8 cellular contexts compared by ENCODE assay signal in genomic region chr17:17751489-17751995, GRCh38.
DNase-seq lines count a peak whose midpoint lies in the region; ATAC-seq and TF ChIP-seq lines count a peak whose summit lies in the region.

No MANE protein-coding gene starts in this region.

- H3K9ac ChIP-seq in HUES48 (ENCODE audit: low read depth, low read length) = no peak overlapping the region

- H3K4me3 ChIP-seq in HUES48 (ENCODE audit: low read depth, low read length) = peak overlapping the region; percentile 31; the same call in 1 of the 2 replicates
- peak overlapping the region; percentile 39 for H3K4me3 ChIP-seq in fibroblast of villous mesenchyme (ENCODE audit: low read depth, low read length)
- no peak overlapping the region for H3K4me3 ChIP-seq in H7 (ENCODE audit: insufficient read depth, low read depth, low read length)

- H3K4me1 Mint-ChIP-seq in activated CD8-positive, alpha-beta memory T cell treated with anti-CD3 and anti-CD28 coated beads, Interleukin-2, amount 10 ng/mL, durations not matched to agents 7 days and 5 days = peaks cover 56% of the 10 kb centered on the region
- H3K4me1 Mint-ChIP-seq in stimulated activated memory B cell treated with anti-CD40 and anti-IgM and Interleukin-4, amounts not matched to agents 10 μg/mL and 1 μg/mL and 100 μg/mL, for 72 hours = peaks cover 84% of the 10 kb centered on the region

- peak overlapping the region; percentile 93 for H3K27ac Mint-ChIP-seq in activated CD8-positive, alpha-beta memory T cell treated with anti-CD3 and anti-CD28 coated beads, Interleukin-2, amount 10 ng/mL, durations not matched to agents 7 days and 5 days
- peak overlapping the region; percentile 92 for H3K27ac Mint-ChIP-seq in stimulated activated memory B cell treated with anti-CD40 and anti-IgM and Interleukin-4, amounts not matched to agents 10 μg/mL and 1 μg/mL and 100 μg/mL, for 72 hours

- H3K4me3 Mint-ChIP-seq in activated CD8-positive, alpha-beta memory T cell treated with anti-CD3 and anti-CD28 coated beads, Interleukin-2, amount 10 ng/mL, durations not matched to agents 7 days and 5 days = peak overlapping the region; percentile 83
- peak overlapping the region; percentile 96 for H3K4me3 Mint-ChIP-seq in stimulated activated memory B cell treated with anti-CD40 and anti-IgM and Interleukin-4, amounts not matched to agents 10 μg/mL and 1 μg/mL and 100 μg/mL, for 72 hours

- CTCF ChIA-PET in activated CD8-positive, alpha-beta memory T cell treated with anti-CD3 and anti-CD28 coated beads, Interleukin-2, amount 10 ng/mL, durations not matched to agents 7 days and 5 days (lab: Charles Lee) = interaction anchor here (1.2 to 1.6 kb wide), 2 partner anchors 61 to 84 kb away, joined by 4 read pairs; no protein-coding TSS in a partner anchor

- H3K27ac ChIP-seq in 22Rv1 = peak overlapping the region; percentile 64
- peak overlapping the region; percentile 50 for H3K27ac ChIP-seq in HUES48 (ENCODE audit: low read depth, low read length)

- ATAC-seq in activated CD8-positive, alpha-beta memory T cell treated with anti-CD3 and anti-CD28 coated beads, Interleukin-2, amount 10 ng/mL, durations not matched to agents 7 days and 5 days = peak; percentile 27
- peak; percentile 0 for ATAC-seq in stimulated activated memory B cell treated with anti-CD40 and anti-IgM and Interleukin-4, amounts not matched to agents 10 μg/mL and 1 μg/mL and 100 μg/mL, for 72 hours
- no peak for ATAC-seq in GM19328 (IDR thresholded peaks at IDR 0.05; ENCODE audit: unreplicated experiment)

- no peaks in the 10 kb centered on the region for H3K9me3 Mint-ChIP-seq in activated CD8-positive, alpha-beta memory T cell treated with anti-CD3 and anti-CD28 coated beads, Interleukin-2, amount 10 ng/mL, durations not matched to agents 7 days and 5 days (ENCODE audit: low read depth)
- no peaks in the 10 kb centered on the region for H3K9me3 Mint-ChIP-seq in stimulated activated memory B cell treated with anti-CD40 and anti-IgM and Interleukin-4, amounts not matched to agents 10 μg/mL and 1 μg/mL and 100 μg/mL, for 72 hours

- H3K4me1 ChIP-seq in HUES48 (ENCODE audit: control insufficient read depth, insufficient read depth, low read length) = peaks cover 33% of the 10 kb centered on the region

- no peaks in the 10 kb centered on the region for H3K27me3 Mint-ChIP-seq in activated CD8-positive, alpha-beta memory T cell treated with anti-CD3 and anti-CD28 coated beads, Interleukin-2, amount 10 ng/mL, durations not matched to agents 7 days and 5 days
- no peaks in the 10 kb centered on the region for H3K27me3 Mint-ChIP-seq in stimulated activated memory B cell treated with anti-CD40 and anti-IgM and Interleukin-4, amounts not matched to agents 10 μg/mL and 1 μg/mL and 100 μg/mL, for 72 hours

- DNase-seq in activated CD8-positive, alpha-beta memory T cell treated with anti-CD3 and anti-CD28 coated beads, Interleukin-2, amount 10 ng/mL, durations not matched to agents 7 days and 5 days = peak; percentile 62
- DNase-seq in fibroblast of villous mesenchyme (ENCODE audit: low read depth) = no peak
- no peak for DNase-seq in NCI-H2081 treated with DMSO at 0.1 percent for 48 hours (lab: John Stamatoyannopoulos, UW)
- DNase-seq in H7 = no peak

- H3K36me3 ChIP-seq in HUES48 (ENCODE audit: control insufficient read depth, insufficient read depth, low read length) = no peaks in the 10 kb centered on the region
- no peaks in the 10 kb centered on the region for H3K36me3 ChIP-seq in H7 (replicated peaks; ENCODE audit: control insufficient read depth, insufficient read depth, low read length)

- H3K27me3 ChIP-seq in HUES48 (ENCODE audit: control insufficient read depth, insufficient read depth, low read length) = no peaks in the 10 kb centered on the region
- no peaks in the 10 kb centered on the region for H3K27me3 ChIP-seq in H7 (ENCODE audit: control insufficient read depth, insufficient read depth, low read length)

- H3K9me3 ChIP-seq in HUES48 (ENCODE audit: control insufficient read depth, insufficient read depth, low read length) = no peaks in the 10 kb centered on the region

- no peak for TF ChIP-seq CTCF in 22Rv1 (IDR thresholded peaks at IDR 0.05)
- TF ChIP-seq CTCF in fibroblast of villous mesenchyme (IDR thresholded peaks at IDR 0.05; ENCODE audit: insufficient read depth, low read depth, low read length) = no peak

- H3K36me3 Mint-ChIP-seq in activated CD8-positive, alpha-beta memory T cell treated with anti-CD3 and anti-CD28 coated beads, Interleukin-2, amount 10 ng/mL, durations not matched to agents 7 days and 5 days = no peaks in the 10 kb centered on the region
- H3K36me3 Mint-ChIP-seq in stimulated activated memory B cell treated with anti-CD40 and anti-IgM and Interleukin-4, amounts not matched to agents 10 μg/mL and 1 μg/mL and 100 μg/mL, for 72 hours = peaks cover 6% of the 10 kb centered on the region
